8 cellular contexts compared by ENCODE assay signal in the genomic region with DNA sequence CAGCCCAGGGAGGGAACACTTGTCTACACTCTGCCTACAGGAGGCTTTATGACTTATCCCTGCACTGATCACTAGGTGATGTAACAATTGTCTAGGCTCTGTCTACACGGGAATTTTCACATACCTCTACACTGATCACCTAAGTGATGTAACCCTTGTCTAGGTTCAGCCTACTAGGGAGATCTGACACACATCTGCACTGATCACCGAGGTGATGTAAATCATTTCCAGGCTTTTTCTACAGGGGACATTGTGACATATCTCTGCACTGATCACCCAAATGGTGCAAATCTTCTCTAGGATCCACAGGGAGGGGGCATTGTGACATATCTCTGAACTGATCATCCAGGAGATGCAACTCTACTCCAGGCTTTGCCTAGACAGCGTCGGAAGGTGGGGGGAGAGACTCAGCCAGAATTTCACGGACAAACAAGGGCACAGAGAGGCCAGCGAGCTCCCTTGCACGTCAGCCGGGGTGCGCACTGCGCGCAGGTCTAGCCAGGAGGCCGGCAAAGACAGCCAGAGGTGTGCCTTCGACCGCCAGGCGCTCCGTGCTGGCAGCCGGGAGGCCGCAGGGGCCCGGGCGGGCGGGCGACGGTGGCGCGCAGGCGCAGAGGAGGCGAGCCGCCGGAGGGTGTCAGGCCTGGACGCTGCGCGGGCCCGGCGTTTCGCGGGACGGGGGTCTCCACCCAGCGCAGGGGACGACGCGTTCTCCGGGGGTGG. TPM values are rescaled to one million over a fixed set of nuclear protein-coding genes. Genes with fewer than 3 reads are reported as not detected.
DNase-seq lines count a peak whose midpoint lies in the region; ATAC-seq and TF ChIP-seq lines count a peak whose summit lies in the region.

No MANE protein-coding gene starts in this region.

- H3K9ac ChIP-seq in mucosa of rectum (ENCODE audit: low read depth in 1 of 2, low read length in 2 of 2): peak overlapping the region; percentile 7 to 78

- H3K4me1 ChIP-seq in mucosa of rectum (ENCODE audit: control insufficient read depth in 2 of 2, insufficient read depth in 2 of 2, low read length in 2 of 2): peaks cover 4 to 5% of the 10 kb centered on the region in 2 donors

- H3K4me1 Mint-ChIP-seq in HFFc6 (ENCODE audit: low read depth): no peaks in the 10 kb centered on the region
- peaks cover 8 to 21% of the 10 kb centered on the region in 2 donors for H3K4me1 Mint-ChIP-seq in effector memory CD8-positive, alpha-beta T cell (ENCODE audit: low read depth in 2 of 2)
- H3K4me1 Mint-ChIP-seq in stimulated activated naive B cell treated with anti-CD40 and anti-IgM and Interleukin-4, amounts not matched to agents 10 μg/mL and 1 μg/mL and 100 μg/mL, for 72 hours: peaks cover 3 to 4% of the 10 kb centered on the region in 2 donors

- H3K9me3 Mint-ChIP-seq in HFFc6: peaks cover 36% of the 10 kb centered on the region
- peaks cover 15 to 35% of the 10 kb centered on the region in 2 donors for H3K9me3 Mint-ChIP-seq in effector memory CD8-positive, alpha-beta T cell
- peaks cover 22 to 24% of the 10 kb centered on the region in 2 donors for H3K9me3 Mint-ChIP-seq in stimulated activated naive B cell treated with anti-CD40 and anti-IgM and Interleukin-4, amounts not matched to agents 10 μg/mL and 1 μg/mL and 100 μg/mL, for 72 hours

- H3K9me3 ChIP-seq in mucosa of rectum (ENCODE audit: control insufficient read depth in 2 of 2, low read length in 2 of 2): peaks cover 0 to 3% of the 10 kb centered on the region in 2 donors

- peaks cover 3% of the 10 kb centered on the region; the same call in 1 of the 2 replicates for H3K36me3 Mint-ChIP-seq in HFFc6 (ENCODE audit: low read depth)
- peaks cover 3% of the 10 kb centered on the region for H3K36me3 Mint-ChIP-seq in effector memory CD8-positive, alpha-beta T cell (ENCODE audit: insufficient read depth)
- H3K36me3 Mint-ChIP-seq in stimulated activated naive B cell treated with anti-CD40 and anti-IgM and Interleukin-4, amounts not matched to agents 10 μg/mL and 1 μg/mL and 100 μg/mL, for 72 hours: peaks cover 0 to 3% of the 10 kb centered on the region in 2 donors

- TF ChIP-seq CTCF in HFFc6 (IDR thresholded peaks at IDR 0.05): no peak

- H3K36me3 ChIP-seq in mucosa of rectum (ENCODE audit: control insufficient read depth in 2 of 2, insufficient read depth in 2 of 2, low read length in 2 of 2): no peaks in the 10 kb centered on the region

- no peaks in the 10 kb centered on the region; the same call in 1 of the 2 replicates for H3K27me3 Mint-ChIP-seq in HFFc6 (ENCODE audit: insufficient read depth)
- H3K27me3 Mint-ChIP-seq in effector memory CD8-positive, alpha-beta T cell: peaks cover 0 to 9% of the 10 kb centered on the region in 2 donors
- peaks cover 0 to 11% of the 10 kb centered on the region in 2 donors for H3K27me3 Mint-ChIP-seq in stimulated activated naive B cell treated with anti-CD40 and anti-IgM and Interleukin-4, amounts not matched to agents 10 μg/mL and 1 μg/mL and 100 μg/mL, for 72 hours

- no peaks in the 10 kb centered on the region for H3K27me3 ChIP-seq in mucosa of rectum (ENCODE audit: control insufficient read depth in 2 of 2, insufficient read depth in 2 of 2, low read length in 2 of 2)

- H3K27ac ChIP-seq in mucosa of rectum (ENCODE audit: low read depth in 2 of 2, low read length in 2 of 2): peak overlapping the region; percentile 52 to 71

- peak overlapping the region; percentile 58 to 63 for H3K4me3 ChIP-seq in mucosa of rectum (ENCODE audit: low read length in 2 of 2)

- no peak overlapping the region for H3K27ac Mint-ChIP-seq in HFFc6
- H3K27ac Mint-ChIP-seq in effector memory CD8-positive, alpha-beta T cell: peak overlapping the region; percentile 84 to 95
- no peak overlapping the region for H3K27ac Mint-ChIP-seq in stimulated activated naive B cell treated with anti-CD40 and anti-IgM and Interleukin-4, amounts not matched to agents 10 μg/mL and 1 μg/mL and 100 μg/mL, for 72 hours

- H3K4me3 Mint-ChIP-seq in HFFc6: peak overlapping the region; percentile 46
- H3K4me3 Mint-ChIP-seq in effector memory CD8-positive, alpha-beta T cell: peak overlapping the region; percentile 82 to 84
- H3K4me3 Mint-ChIP-seq in stimulated activated naive B cell treated with anti-CD40 and anti-IgM and Interleukin-4, amounts not matched to agents 10 μg/mL and 1 μg/mL and 100 μg/mL, for 72 hours: peak overlapping the region; percentile 77 to 80

- peak; percentile 88 for DNase-seq in AG08396 (ENCODE audit: low spot score)
- no peak for DNase-seq in HFFc6
- peak; percentile 77 for DNase-seq in activated CD4-positive, alpha-beta T cell treated with anti-CD3 and anti-CD28 coated beads for 48 hours
- DNase-seq in effector memory CD8-positive, alpha-beta T cell: peak; percentile 53 to 77 (median 68)
- peak; percentile 47 for DNase-seq in stimulated activated naive B cell treated with anti-CD40 and anti-IgM and Interleukin-4, amounts not matched to agents 10 μg/mL and 1 μg/mL and 100 μg/mL, for 72 hours
- DNase-seq in NCI-H1105 treated with DMSO at 0.1 percent for 48 hours (lab: John Stamatoyannopoulos, UW): no peak

- peak; percentile 70 for ATAC-seq in effector memory CD8-positive, alpha-beta T cell (replicated peaks)
- peak; percentile 23 to 53 for ATAC-seq in stimulated activated naive B cell treated with anti-CD40 and anti-IgM and Interleukin-4, amounts not matched to agents 10 μg/mL and 1 μg/mL and 100 μg/mL, for 72 hours (replicated peaks)
- ATAC-seq in GM21619 (IDR thresholded peaks at IDR 0.05; ENCODE audit: unreplicated experiment): no peak

RNA-seq across cellular contexts. Expression of a gene that starts 46.9 kb away (rescaled TPM):
- total RNA-seq in HFFc6 (2021; fragmentation: NEBNext Ultra II Directional; extraction: Animal tissue kit (Norgen Biotek cat#: 25700)): 100 to 1,000 TPM in 3 of 6 experiments, 10 to 100 TPM in 3; 92.0 to 114 (median 101) TPM

Comparison
In these comparisons a context has a peak if more than half of its experiments do, and no peak if none do; other contexts are left out.
1. DNase-seq: peak in AG08396 (single experiment), activated CD4-positive, alpha-beta T cell treated with anti-CD3 and anti-CD28 coated beads for 48 hours (single experiment), effector memory CD8-positive, alpha-beta T cell (3 of 3) and stimulated activated naive B cell treated with anti-CD40 and anti-IgM and Interleukin-4, amounts not matched to agents 10 μg/mL and 1 μg/mL and 100 μg/mL, for 72 hours (single experiment); none in HFFc6 (single experiment) and NCI-H1105 treated with DMSO at 0.1 percent for 48 hours (single experiment).
2. H3K27ac Mint-ChIP-seq: peak in effector memory CD8-positive, alpha-beta T cell (2 of 2); none in HFFc6 (single experiment) and stimulated activated naive B cell treated with anti-CD40 and anti-IgM and Interleukin-4, amounts not matched to agents 10 μg/mL and 1 μg/mL and 100 μg/mL, for 72 hours (single experiment).
3. Peak in every context shown above with its lines, with median percentiles within 50 percentile points of each other: H3K4me3 Mint-ChIP-seq.